ENCODE assay signal across 1 cellular context in genomic region chr12:91846466-91847055, GRCh38.
TF ChIP-seq lines count a peak whose summit lies in the region.

No MANE protein-coding gene starts in this region.

TF ChIP-seq in SK-N-SH treated with all-trans-retinoic acid at 6 μM for 48 hours, 23 proteins besides CTCF, POLR2A, EP300 and RAD21 (continued from another document):
- TF ChIP-seq PATZ1 (CRISPR knock-in tag; IDR thresholded peaks at IDR 0.05; ENCODE audit: borderline replicate concordance) = no peak
- TF ChIP-seq, protein P1, sequence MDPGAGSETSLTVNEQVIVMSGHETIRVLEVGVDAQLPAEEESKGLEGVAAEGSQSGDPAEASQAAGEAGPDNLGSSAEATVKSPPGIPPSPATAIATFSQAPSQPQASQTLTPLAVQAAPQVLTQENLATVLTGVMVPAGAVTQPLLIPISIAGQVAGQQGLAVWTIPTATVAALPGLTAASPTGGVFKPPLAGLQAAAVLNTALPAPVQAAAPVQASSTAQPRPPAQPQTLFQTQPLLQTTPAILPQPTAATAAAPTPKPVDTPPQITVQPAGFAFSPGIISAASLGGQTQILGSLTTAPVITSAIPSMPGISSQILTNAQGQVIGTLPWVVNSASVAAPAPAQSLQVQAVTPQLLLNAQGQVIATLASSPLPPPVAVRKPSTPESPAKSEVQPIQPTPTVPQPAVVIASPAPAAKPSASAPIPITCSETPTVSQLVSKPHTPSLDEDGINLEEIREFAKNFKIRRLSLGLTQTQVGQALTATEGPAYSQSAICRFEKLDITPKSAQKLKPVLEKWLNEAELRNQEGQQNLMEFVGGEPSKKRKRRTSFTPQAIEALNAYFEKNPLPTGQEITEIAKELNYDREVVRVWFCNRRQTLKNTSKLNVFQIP (CRISPR knock-in tag; IDR thresholded peaks at IDR 0.05; ENCODE audit: borderline replicate concordance, low read depth) = no peak
- no peak for TF ChIP-seq PPARA (CRISPR knock-in tag; IDR thresholded peaks at IDR 0.05; ENCODE audit: borderline replicate concordance)
